Comparison of ENCODE assay signal across 12 cellular contexts in the genomic region with DNA sequence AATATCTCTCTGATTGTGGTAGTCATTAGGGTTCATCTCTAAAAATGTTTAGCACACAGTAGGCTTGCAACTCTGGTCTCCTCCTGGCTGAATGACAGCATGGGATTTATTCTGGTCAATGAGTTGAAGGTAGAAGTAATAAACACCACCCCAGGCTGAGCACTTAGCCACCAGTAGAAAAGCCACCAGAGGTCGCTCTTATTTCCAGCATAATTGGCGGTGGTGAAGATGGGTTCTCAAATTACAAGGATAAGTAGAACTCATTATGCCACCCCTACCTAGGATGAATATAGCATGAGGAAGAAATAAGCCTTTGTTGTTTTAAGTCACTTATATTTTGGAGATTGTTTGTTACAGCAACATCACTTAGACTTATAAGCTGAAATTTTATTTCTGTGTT.
DNase-seq lines count a peak whose midpoint lies in the region; ATAC-seq and TF ChIP-seq lines count a peak whose summit lies in the region.
"Had no signal": no experiment of that assay in that cellular context is flagged by ENCODE, and none has a peak within 500 bp of the region (broad histone marks: within the 10 kb centered on the region; RNA-seq: fewer than 3 reads in every experiment).

No MANE protein-coding gene starts in this region.

- H3K79me2 ChIP-seq in OCI-LY3 (ENCODE audit: low read length), result no peaks in the 10 kb centered on the region

- no peaks in the 10 kb centered on the region for H3K4me1 ChIP-seq in OCI-LY3 (ENCODE audit: low read length)

- DNase-seq in Daoy (ENCODE audit: low read depth) (peak; percentile 7), HEK293T (ENCODE audit: extremely low spot score) (peak; percentile 48), glutamatergic neuron (no peak), pons (ENCODE audit: low spot score) (no peak)
- DNase-seq: activated CD4-positive, alpha-beta T cell treated with anti-CD3 and anti-CD28 coated beads, Interleukin-2, amount 50 U/mL, for 48 hours; C1 segment of cervical spinal cord; caudate nucleus; T-cell had no signal

- 0 out of 2 replicates have a peak overlapping the region, but pooled peaks have one; percentile 19 for H2AFZ ChIP-seq in OCI-LY3 (ENCODE audit: low read depth, low read length)

- no peak overlapping the region for H3K4me3 ChIP-seq in OCI-LY3 (ENCODE audit: low read length)

- ATAC-seq in GM18511 (IDR thresholded peaks at IDR 0.05; ENCODE audit: unreplicated experiment) (no peak), GM21825 (IDR thresholded peaks at IDR 0.05; ENCODE audit: unreplicated experiment) (no peak), GM21423 (IDR thresholded peaks at IDR 0.05; ENCODE audit: unreplicated experiment) (no peak)
- ATAC-seq: T-cell had no signal

- no peaks in the 10 kb centered on the region for H3K36me3 ChIP-seq in OCI-LY3 (replicated peaks; ENCODE audit: low read depth, low read length)

- H3K27ac Mint-ChIP-seq in glutamatergic neuron (ENCODE audit: unreplicated experiment), result no peak overlapping the region
- H3K27ac Mint-ChIP-seq: T-cell had no signal

- no peak overlapping the region for H3K9ac ChIP-seq in OCI-LY3 (ENCODE audit: low read length)

- CTCF ChIA-PET in HEK293T (lab: Yijun Ruan, JAX), result interaction anchor here (0.8 to 1.0 kb wide), 3 partner anchors 11 to 260 kb away, joined by 3 to 5 read pairs (median 4); no protein-coding TSS in a partner anchor

- no peak overlapping the region for H3K27ac ChIP-seq in OCI-LY3 (ENCODE audit: low read length)

- H3K4me2 ChIP-seq in OCI-LY3 (ENCODE audit: low read length), result no peak overlapping the region

- peaks cover 16% of the 10 kb centered on the region for H3K4me1 Mint-ChIP-seq in glutamatergic neuron (ENCODE audit: low read depth, unreplicated experiment)
- H3K4me1 Mint-ChIP-seq: T-cell had no signal

- peaks cover 4% of the 10 kb centered on the region for H3K9me3 Mint-ChIP-seq in glutamatergic neuron (ENCODE audit: unreplicated experiment)

- no peaks in the 10 kb centered on the region for H3K27me3 ChIP-seq in OCI-LY3 (ENCODE audit: low read depth, low read length)

- no peaks in the 10 kb centered on the region for H3K9me3 ChIP-seq in OCI-LY3 (ENCODE audit: insufficient read depth, low read length)

- H4K20me1 ChIP-seq in OCI-LY3 (ENCODE audit: insufficient read depth, low read length), result no peaks in the 10 kb centered on the region

- POLR2A ChIA-PET in HEK293T (lab: Yijun Ruan, JAX), result no interaction called here

- no peak overlapping the region for H3K4me3 Mint-ChIP-seq in glutamatergic neuron (ENCODE audit: unreplicated experiment)
- H3K4me3 Mint-ChIP-seq: T-cell had no signal

- peaks cover 4% of the 10 kb centered on the region for H3K27me3 Mint-ChIP-seq in glutamatergic neuron (ENCODE audit: unreplicated experiment)
- H3K27me3 Mint-ChIP-seq: T-cell had no signal

- no peaks in the 10 kb centered on the region for H3K36me3 Mint-ChIP-seq in glutamatergic neuron (ENCODE audit: unreplicated experiment)
- H3K36me3 Mint-ChIP-seq: T-cell had no signal

- peak; percentile 65 for TF ChIP-seq CTCF in OCI-LY3 (IDR thresholded peaks at IDR 0.05; ENCODE audit: low read depth, low read length)
- peak; percentile 11 for TF ChIP-seq CTCF in glutamatergic neuron (IDR thresholded peaks at IDR 0.05; ENCODE audit: partially characterized antibody, unreplicated experiment)

TF ChIP-seq in HEK293T, 16 proteins besides CTCF, POLR2A, EP300 and RAD21:
- TF ChIP-seq HDGF (IDR thresholded peaks at IDR 0.05; ENCODE audit: borderline replicate concordance) (no peak), ARNT (IDR thresholded peaks at IDR 0.05) (no peak), SUZ12 (IDR thresholded peaks at IDR 0.05) (no peak), SP1 (IDR thresholded peaks at IDR 0.05) (no peak), BHLHE40 (IDR thresholded peaks at IDR 0.05; ENCODE audit: borderline replicate concordance) (no peak), NFRKB (IDR thresholded peaks at IDR 0.05) (no peak), ZNF384 (IDR thresholded peaks at IDR 0.05) (no peak), CTBP1 (IDR thresholded peaks at IDR 0.05; ENCODE audit: borderline replicate concordance) (no peak), LEF1 (IDR thresholded peaks at IDR 0.05; ENCODE audit: borderline replicate concordance) (no peak), L3MBTL2 (conservative IDR thresholded peaks at IDR 0.05) (no peak), FOXA1 (IDR thresholded peaks at IDR 0.05) (no peak), FOXK2 (IDR thresholded peaks at IDR 0.05) (no peak), FOXM1 (IDR thresholded peaks at IDR 0.05; ENCODE audit: borderline replicate concordance) (no peak), ELF4 (IDR thresholded peaks at IDR 0.05) (no peak), TARDBP (IDR thresholded peaks at IDR 0.05) (no peak), PKNOX1 (IDR thresholded peaks at IDR 0.05) (no peak)

Comparison
In these comparisons a context has a peak if more than half of its experiments do, and no peak if none do; other contexts are left out.
1. DNase-seq: peak in Daoy (single experiment) and HEK293T (single experiment); none in glutamatergic neuron (single experiment) and pons (single experiment).